Comparison of ENCODE assay signal across 11 cellular contexts in the genomic region with DNA sequence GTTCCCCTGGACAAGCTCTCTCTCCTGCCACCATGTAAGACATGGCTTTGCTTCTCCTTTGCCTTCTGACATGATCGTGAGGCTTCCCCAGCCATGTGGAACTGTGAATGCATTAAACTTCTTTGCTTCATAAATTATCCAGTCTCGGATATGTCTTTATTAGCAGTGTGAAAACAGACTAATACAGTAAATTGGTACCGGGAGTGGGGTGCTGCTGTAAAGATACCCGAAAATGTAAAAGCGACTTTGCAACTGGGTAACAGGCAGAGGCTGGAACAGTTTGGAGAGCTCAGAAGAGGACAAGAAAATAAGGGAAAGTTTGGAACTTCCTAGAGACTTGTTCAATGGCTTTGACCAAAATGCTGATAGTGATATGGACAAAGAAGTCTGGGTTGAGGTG. TPM values are rescaled to one million over a fixed set of nuclear protein-coding genes. Genes with fewer than 3 reads are reported as not detected.
A peak's percentile ranks its signal among the peaks of the same experiment; 100 is the strongest.
DNase-seq lines count a peak whose midpoint lies in the region; ATAC-seq, FAIRE-seq and TF ChIP-seq lines count a peak whose summit lies in the region.
"Not testable (repeated sequence)": the region's sequence is repeated elsewhere in the genome, so short reads cannot be mapped to it uniquely, and the experiment has no call there.
"Had no signal": no experiment of that assay in that cellular context is flagged by ENCODE, and none has a peak within 500 bp of the region (broad histone marks: within the 10 kb centered on the region; RNA-seq: fewer than 3 reads in every experiment).

No MANE protein-coding gene starts in this region.

- H3K79me2 ChIP-seq in K562 (ENCODE audit: control insufficient read depth, insufficient read depth, low read length): not testable (repeated sequence)

- CTCF ChIA-PET in HEK293 (lab: Yijun Ruan, JAX); K562 (lab: Yijun Ruan, JAX; ENCODE audit: low intra/inter-chr PET ratio): not testable (repeated sequence)

- TF ChIP-seq EP300 in K562 (IDR thresholded peaks at IDR 0.05; ENCODE audit: low read length): not testable (repeated sequence)

- intact Hi-C loops in K562 (cut with micrococcal nuclease): not testable (repeated sequence)

- not testable (repeated sequence) for DNase-seq in K562 (ENCODE audit: extremely low read depth in 1 of 4, low spot score in 3 of 4); endodermal cell; endothelial cell (ENCODE audit: low spot score); progenitor cell of endocrine pancreas (ENCODE audit: low spot score, unreplicated experiment)

- not testable (repeated sequence) for H3K27me3 Mint-ChIP-seq in endodermal cell (ENCODE audit: insufficient read depth); endothelial cell (ENCODE audit: unreplicated experiment); progenitor cell of endocrine pancreas

- not testable (repeated sequence) for H3K4me1 Mint-ChIP-seq in endodermal cell; endothelial cell (ENCODE audit: unreplicated experiment)
- H3K4me1 Mint-ChIP-seq in progenitor cell of endocrine pancreas (ENCODE audit: low read depth): peaks cover 20% of the 10 kb centered on the region

- not testable (repeated sequence) for H2AFZ ChIP-seq in K562 (ENCODE audit: low read depth, low read length)

- TF ChIP-seq RAD21 in K562 (CRISPR knock-in tag; conservative IDR thresholded peaks at IDR 0.05 in 1 of 2, IDR thresholded peaks at IDR 0.05 in 1 of 2): not testable (repeated sequence)

- not testable (repeated sequence) for H3K27ac ChIP-seq in HEK293 (ENCODE audit: extremely low read depth, low read depth, low read length); K562 (ENCODE audit: extremely low read depth, low read depth, low read length); endodermal cell (ENCODE audit: low read depth, low read length)

- H3K4me1 ChIP-seq in HEK293 (ENCODE audit: control insufficient read depth, insufficient read depth, low read length); K562 (replicated peaks in 1 of 2; ENCODE audit: control insufficient read depth in 2 of 2, insufficient read depth in 2 of 2, low read length in 2 of 2); endodermal cell (ENCODE audit: control insufficient read depth, insufficient read depth, low read length): not testable (repeated sequence)

- not testable (repeated sequence) for H3K4me3 Mint-ChIP-seq in endodermal cell; progenitor cell of endocrine pancreas (ENCODE audit: low read depth)
- H3K4me3 Mint-ChIP-seq in endothelial cell (ENCODE audit: unreplicated experiment): peak overlapping the region; percentile 76

- not testable (repeated sequence) for H3K4me2 ChIP-seq in K562 (ENCODE audit: insufficient read depth, low read length)

- not testable (repeated sequence) for H3K36me3 Mint-ChIP-seq in endodermal cell (ENCODE audit: low read depth); endothelial cell (ENCODE audit: low read depth, unreplicated experiment); progenitor cell of endocrine pancreas (ENCODE audit: insufficient read depth)

- TF ChIP-seq POLR2A in K562 (conservative IDR thresholded peaks at IDR 0.05): not testable (repeated sequence)

- not testable (repeated sequence) for H3K27ac Mint-ChIP-seq in endodermal cell; endothelial cell (ENCODE audit: unreplicated experiment)
- H3K27ac Mint-ChIP-seq in progenitor cell of endocrine pancreas: peak overlapping the region; percentile 12

- TF ChIP-seq CTCF in HEK293 (tag by site-specific recombination; IDR thresholded peaks at IDR 0.05); K562 (IDR thresholded peaks at IDR 0.05 in 2 of 3, conservative IDR thresholded peaks at IDR 0.05 in 1 of 3; ENCODE audit: insufficient read depth in 2 of 3, low read depth in 1 of 3, low read length in 3 of 3); endodermal cell (conservative IDR thresholded peaks at IDR 0.05); endothelial cell (IDR thresholded peaks at IDR 0.05; ENCODE audit: unreplicated experiment); progenitor cell of endocrine pancreas (IDR thresholded peaks at IDR 0.05; ENCODE audit: unreplicated experiment): not testable (repeated sequence)

- not testable (repeated sequence) for FAIRE-seq in K562 (lab: Jason Lieb, UNC)

- ATAC-seq in K562: not testable (repeated sequence)

- BruUV-seq in K562 (replicated peaks; lab: Mats Ljungman, UMichigan): not testable (repeated sequence)

- H3K9me1 ChIP-seq in K562 (ENCODE audit: control insufficient read depth, insufficient read depth, low read length): not testable (repeated sequence)

- POLR2A ChIA-PET in HEK293 (lab: Yijun Ruan, JAX); K562 (lab: Yijun Ruan, JAX): not testable (repeated sequence)

- H3K9me3 ChIP-seq in HEK293 (ENCODE audit: control insufficient read depth, insufficient read depth, low read depth, low read length); K562 (replicated peaks; ENCODE audit: control insufficient read depth, insufficient read depth, low read depth, low read length): not testable (repeated sequence)
- peaks cover 29% of the 10 kb centered on the region for H3K9me3 ChIP-seq in endodermal cell (ENCODE audit: control insufficient read depth, low read length)

- not testable (repeated sequence) for H3K36me3 ChIP-seq in HEK293 (ENCODE audit: control insufficient read depth in 2 of 2, insufficient read depth in 1 of 2, low read length in 2 of 2); K562 (ENCODE audit: control insufficient read depth, insufficient read depth, low read length); endodermal cell (ENCODE audit: control insufficient read depth, insufficient read depth, low read length)

- H3K9me3 Mint-ChIP-seq in endodermal cell (peaks cover 45% of the 10 kb centered on the region), endothelial cell (ENCODE audit: unreplicated experiment) (peaks cover 14% of the 10 kb centered on the region), progenitor cell of endocrine pancreas (ENCODE audit: low read depth) (peaks cover 15% of the 10 kb centered on the region)

- not testable (repeated sequence) for H4K20me1 ChIP-seq in K562 (replicated peaks; ENCODE audit: control insufficient read depth, insufficient read depth, low read length)

- H3K9ac ChIP-seq in K562 (ENCODE audit: insufficient read depth in 1 of 2, low read depth in 2 of 2, low read length in 2 of 2); endodermal cell (ENCODE audit: extremely low read depth, low read length, poor library complexity, severe bottlenecking): not testable (repeated sequence)

- WGBS in K562 (ENCODE audit: insufficient coverage, low coverage, missing lambda C conversion rate): 0% methylated on average over 5 of the region's 5 CpGs
- WGBS in endodermal cell (ENCODE audit: insufficient coverage in 1 of 2, insufficient read length in 1 of 2), 2 experiments: 86 to 94% methylated on average over 5 of the region's 5 CpGs

- in situ Hi-C loops in K562 (cut with MboI): not testable (repeated sequence)

- not testable (repeated sequence) for H3K27me3 ChIP-seq in K562 (ENCODE audit: control insufficient read depth in 2 of 2, insufficient read depth in 2 of 2, low read length in 2 of 2); endodermal cell (ENCODE audit: control insufficient read depth, insufficient read depth, low read length, poor library complexity, severe bottlenecking)

- not testable (repeated sequence) for H3K4me3 ChIP-seq in HEK293 (ENCODE audit: low read depth, low read length); K562
- H3K4me3 ChIP-seq in endodermal cell (ENCODE audit: low read length): peak overlapping the region; percentile 65

TF ChIP-seq in HEK293, 187 proteins besides CTCF, POLR2A, EP300 and RAD21:
- TF ChIP-seq ZNF707 (tag by site-specific recombination; IDR thresholded peaks at IDR 0.05): peak; percentile 86

TF ChIP-seq in K562, 482 proteins besides CTCF, POLR2A, EP300 and RAD21:
- peak; percentile 92 for TF ChIP-seq ZNF707 (CRISPR knock-in tag; conservative IDR thresholded peaks at IDR 0.05)

RNA-seq across cellular contexts. Expression of a gene that starts 46.1 kb away (rescaled TPM):
- total RNA-seq in K562 (2011; cell fraction: chromatin; rRNA removed; ENCODE audit: low replicate concordance): 0.07 TPM in 1 of 2 replicates, not detected in the other
- total RNA-seq in K562 (2011; cell fraction: nucleolus; rRNA removed): under 0.01 TPM in 1 of 2 replicates, not detected in the other
- total RNA-seq in K562 (2011; cell fraction: nucleoplasm; rRNA removed): under 0.01 and 0.08 TPM in 2 replicates
- total RNA-seq in K562 (2014; rRNA removed) (under 0.01 TPM in 2 replicates), K562 (2014; rRNA removed; fragmentation: Illumina TruSeq; extraction: Trizol) (0.04 TPM in 1 of 2 replicates, not detected in the other), K562 (2015; rRNA removed; fragmentation: Illumina TruSeq; extraction: Trizol) (0.04 TPM in 2 replicates), K562 (2021) (0.07 and 0.11 TPM in 2 replicates), endodermal cell (10 to 100 TPM; 77.0 to 78.3 TPM), endothelial cell (ENCODE audit: unreplicated experiment) (51.7 TPM), progenitor cell of endocrine pancreas (163 and 166 TPM in 2 replicates)
- polyA plus RNA-seq in K562 (2011; rRNA removed) (0.01 TPM in 2 replicates), K562 (2014; fragmentation: Illumina TruSeq; extraction: Trizol) (0.01 TPM in 2 replicates), K562 (2014; fragmentation: Nextera tagmentation; extraction: Ambion mirVana) (under 1 TPM in 1 of 2 experiments, not detected in 1; 0.07 TPM), K562 (2014; rRNA removed) (0.01 TPM in 1 of 2 replicates, not detected in the other)
- 0.01 TPM in 2 replicates for polyA plus RNA-seq in K562 (2011; cell fraction: cytosol; rRNA removed)
- 0.03 and 0.10 TPM in 2 replicates for polyA plus RNA-seq in K562 (2011; cell fraction: nucleus; rRNA removed)
- 0.01 and 0.07 TPM in 2 replicates for polyA plus RNA-seq in K562 (2012)
- 0.04 and 0.12 TPM in 2 replicates for polyA minus RNA-seq in K562 (2011; rRNA and poly(A)+ RNA removed)
- polyA minus RNA-seq in K562 (2011; cell fraction: cytosol; rRNA and poly(A)+ RNA removed): 1.5 TPM in 1 of 2 replicates, not detected in the other
- polyA minus RNA-seq in K562 (2011; cell fraction: nucleus; rRNA and poly(A)+ RNA removed): 0.33 TPM in 1 of 2 replicates, not detected in the other
- polyA plus RNA-seq in endodermal cell (2013, experiment 1 of 2): 16.1 TPM
- polyA plus RNA-seq in endodermal cell (2013, experiment 2 of 2): 16.9 TPM
- total RNA-seq: CD4-positive, alpha-beta memory T cell; CD4-positive, alpha-beta T cell; CD4-positive, CD25-positive, alpha-beta regulatory T cell; CD8-positive, alpha-beta memory T cell; CD8-positive, alpha-beta T cell had no signal
- polyA plus RNA-seq: CD14-positive monocyte; CD4-positive, alpha-beta memory T cell; CD4-positive, CD25-positive, alpha-beta regulatory T cell; CD8-positive, alpha-beta memory T cell had no signal

Comparison
In these comparisons a context has a peak if more than half of its experiments do, and no peak if none do; other contexts are left out.
1. RNA of a gene that starts 46.1 kb away (total RNA-seq): 163 to 166 TPM in progenitor cell of endocrine pancreas, 77.0 to 78.3 TPM in endodermal cell and 51.7 TPM in endothelial cell (single experiment); under 0.01 to 0.11 TPM in K562; every median in the first group is over 10 times any median in the second.